13 cellular contexts compared by ENCODE assay signal in the genomic region with DNA sequence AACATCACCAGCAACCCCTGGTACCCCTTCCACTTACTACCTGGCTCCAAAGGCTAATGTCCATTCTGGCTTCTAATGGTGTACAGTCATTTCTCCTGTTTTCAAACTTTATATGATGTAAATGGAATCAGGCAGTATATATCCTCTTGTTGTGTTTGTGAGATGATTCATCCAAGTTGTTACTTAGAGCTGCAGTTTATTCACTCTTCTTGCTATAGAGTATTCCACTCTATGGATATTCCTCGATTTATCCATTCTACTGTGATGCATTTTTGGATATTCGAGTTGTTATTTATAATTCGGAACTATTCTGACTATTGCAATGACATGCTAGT. TPM values are rescaled to one million over a fixed set of nuclear protein-coding genes. Genes with fewer than 3 reads are reported as not detected.
DNase-seq lines count a peak whose midpoint lies in the region; ATAC-seq, FAIRE-seq and TF ChIP-seq lines count a peak whose summit lies in the region.
"Had no signal": no experiment of that assay in that cellular context is flagged by ENCODE, and none has a peak within 500 bp of the region (broad histone marks: within the 10 kb centered on the region; RNA-seq: fewer than 3 reads in every experiment).

No MANE protein-coding gene starts in this region.

- CTCF ChIA-PET in activated CD4-positive, alpha-beta T cell treated with anti-CD3 and anti-CD28 coated beads, Interleukin-2, amount 10 ng/mL, durations not matched to agents 7 days and 5 days (lab: Charles Lee) = interaction anchor here (0.6 to 7.8 kb wide), 15 partner anchors 7 to 150 kb away, joined by 3 to 64 read pairs (median 7); no protein-coding TSS in a partner anchor

- TF ChIP-seq CTCF in epithelial cell of esophagus (IDR thresholded peaks at IDR 0.05; ENCODE audit: insufficient read depth, low read depth, low read length, missing control alignments) (no peak), D721Med (IDR thresholded peaks at IDR 0.05; ENCODE audit: insufficient read depth, missing control alignments) (no peak)

- no peak for FAIRE-seq in D721Med (lab: Jason Lieb, UNC)
- FAIRE-seq: urothelium cell line had no signal

- no peaks in the 10 kb centered on the region for H3K9me3 Mint-ChIP-seq in activated CD4-positive, alpha-beta T cell treated with anti-CD3 and anti-CD28 coated beads, Interleukin-2, amount 10 ng/mL, durations not matched to agents 7 days and 5 days
- no peaks in the 10 kb centered on the region for H3K9me3 Mint-ChIP-seq in stimulated activated effector memory CD8-positive, alpha-beta T cell treated with anti-CD3 and anti-CD28 coated beads, Interleukin-12 subunit alpha, Interleukin-12 subunit beta, amount 100 ng/mL, for 72 hours
- H3K9me3 Mint-ChIP-seq: dendritic cell treated with granulocyte-macrophage colony-stimulating factor and Interleukin-4, amounts not matched to agents 40 ng/mL and 50 ng/mL, for 4 days; nephron progenitor cell had no signal

- peaks cover 56% of the 10 kb centered on the region for H3K4me1 ChIP-seq in SJSA1 (replicated peaks)

- peak; percentile 52 for ATAC-seq in stimulated activated effector memory CD8-positive, alpha-beta T cell treated with anti-CD3 and anti-CD28 coated beads, Interleukin-12 subunit alpha, Interleukin-12 subunit beta, amount 100 ng/mL, for 72 hours
- no peak for ATAC-seq in HG03442 (IDR thresholded peaks at IDR 0.05; ENCODE audit: unreplicated experiment)

- peak overlapping the region; percentile 95 for H3K27ac ChIP-seq in SJSA1

- peak overlapping the region; percentile 99 for H3K27ac Mint-ChIP-seq in activated CD4-positive, alpha-beta T cell treated with anti-CD3 and anti-CD28 coated beads, Interleukin-2, amount 10 ng/mL, durations not matched to agents 7 days and 5 days
- H3K27ac Mint-ChIP-seq in stimulated activated effector memory CD8-positive, alpha-beta T cell treated with anti-CD3 and anti-CD28 coated beads, Interleukin-12 subunit alpha, Interleukin-12 subunit beta, amount 100 ng/mL, for 72 hours = peak overlapping the region; percentile 96
- H3K27ac Mint-ChIP-seq: nephron progenitor cell had no signal

- H3K4me3 ChIP-seq in SJSA1 (no peak overlapping the region), epithelial cell of esophagus (ENCODE audit: low read length) (no peak overlapping the region)

- POLR2A ChIA-PET in activated CD4-positive, alpha-beta T cell treated with anti-CD3 and anti-CD28 coated beads, Interleukin-2, amount 10 ng/mL, durations not matched to agents 7 days and 5 days (lab: Charles Lee) = interaction anchor here (0.6 to 2.4 kb wide), 5 partner anchors 11 to 32 kb away, joined by 3 to 8 read pairs (median 5); no protein-coding TSS in a partner anchor

- H3K4me1 Mint-ChIP-seq in activated CD4-positive, alpha-beta T cell treated with anti-CD3 and anti-CD28 coated beads, Interleukin-2, amount 10 ng/mL, durations not matched to agents 7 days and 5 days = peaks cover 98% of the 10 kb centered on the region
- peaks cover 96% of the 10 kb centered on the region for H3K4me1 Mint-ChIP-seq in stimulated activated effector memory CD8-positive, alpha-beta T cell treated with anti-CD3 and anti-CD28 coated beads, Interleukin-12 subunit alpha, Interleukin-12 subunit beta, amount 100 ng/mL, for 72 hours

- peak; percentile 3 for DNase-seq in activated CD4-positive, alpha-beta T cell treated with anti-CD3 and anti-CD28 coated beads, Interleukin-2, amount 10 ng/mL, durations not matched to agents 7 days and 5 days
- no peak for DNase-seq in activated CD4-positive, alpha-beta T cell treated with anti-CD3 and anti-CD28 coated beads for 4 hours
- DNase-seq in SJSA1 (ENCODE audit: low read depth in 1 of 2, low spot score in 2 of 2) (no peak), epithelial cell of esophagus (ENCODE audit: low read depth) (peak; percentile 46), D721Med (ENCODE audit: insufficient read length, low spot score) (no peak), NCI-H2227 (lab: John Stamatoyannopoulos, UW; ENCODE audit: unreplicated experiment) (no peak)
- DNase-seq in stimulated activated effector memory CD8-positive, alpha-beta T cell treated with anti-CD3 and anti-CD28 coated beads, Interleukin-12 subunit alpha, Interleukin-12 subunit beta, amount 100 ng/mL, for 72 hours (ENCODE audit: low spot score in 2 of 2) = no peak
- DNase-seq: activated CD4-positive, alpha-beta T cell treated with anti-CD3 and anti-CD28 coated beads, Interleukin-2, amount 50 U/mL, for 48 hours; NCI-H1417; nephron progenitor cell had no signal

- no peaks in the 10 kb centered on the region for H3K27me3 Mint-ChIP-seq in activated CD4-positive, alpha-beta T cell treated with anti-CD3 and anti-CD28 coated beads, Interleukin-2, amount 10 ng/mL, durations not matched to agents 7 days and 5 days

- peak overlapping the region; percentile 9 for H3K4me3 Mint-ChIP-seq in activated CD4-positive, alpha-beta T cell treated with anti-CD3 and anti-CD28 coated beads, Interleukin-2, amount 10 ng/mL, durations not matched to agents 7 days and 5 days
- H3K4me3 Mint-ChIP-seq in stimulated activated effector memory CD8-positive, alpha-beta T cell treated with anti-CD3 and anti-CD28 coated beads, Interleukin-12 subunit alpha, Interleukin-12 subunit beta, amount 100 ng/mL, for 72 hours = peak overlapping the region; percentile 69
- H3K4me3 Mint-ChIP-seq: dendritic cell treated with granulocyte-macrophage colony-stimulating factor and Interleukin-4, amounts not matched to agents 40 ng/mL and 50 ng/mL, for 4 days; nephron progenitor cell had no signal

- H3K36me3 ChIP-seq in SJSA1 = no peaks in the 10 kb centered on the region

- peaks cover 77% of the 10 kb centered on the region for H3K36me3 Mint-ChIP-seq in activated CD4-positive, alpha-beta T cell treated with anti-CD3 and anti-CD28 coated beads, Interleukin-2, amount 10 ng/mL, durations not matched to agents 7 days and 5 days (ENCODE audit: low read depth)
- peaks cover 36% of the 10 kb centered on the region for H3K36me3 Mint-ChIP-seq in stimulated activated effector memory CD8-positive, alpha-beta T cell treated with anti-CD3 and anti-CD28 coated beads, Interleukin-12 subunit alpha, Interleukin-12 subunit beta, amount 100 ng/mL, for 72 hours

- H3K27me3 ChIP-seq in SJSA1 (replicated peaks) = no peaks in the 10 kb centered on the region

- H3K9me3 ChIP-seq in SJSA1 (replicated peaks) = no peaks in the 10 kb centered on the region

RNA-seq across cellular contexts. Expression of a gene that starts 32.4 kb away (rescaled TPM):
- total RNA-seq in activated CD4-positive, alpha-beta T cell treated with anti-CD3 and anti-CD28 coated beads, Interleukin-2, amount 10 ng/mL, durations not matched to agents 7 days and 5 days = 100 to 1,000 TPM; 289 to 302 TPM
- 16.0 and 18.4 TPM in 2 replicates for total RNA-seq in SJSA1 (2014; rRNA removed; shearing (Covaris generic))

Comparison
In these comparisons a context has a peak if more than half of its experiments do, and no peak if none do; other contexts are left out.
1. DNase-seq: peak in activated CD4-positive, alpha-beta T cell treated with anti-CD3 and anti-CD28 coated beads, Interleukin-2, amount 10 ng/mL, durations not matched to agents 7 days and 5 days (single experiment) and epithelial cell of esophagus (single experiment); none in activated CD4-positive, alpha-beta T cell treated with anti-CD3 and anti-CD28 coated beads for 4 hours (0 of 2), SJSA1 (0 of 2), stimulated activated effector memory CD8-positive, alpha-beta T cell treated with anti-CD3 and anti-CD28 coated beads, Interleukin-12 subunit alpha, Interleukin-12 subunit beta, amount 100 ng/mL, for 72 hours (0 of 2), D721Med (single experiment) and NCI-H2227 (single experiment).
2. RNA of a gene that starts 32.4 kb away (total RNA-seq): 289 to 302 TPM in activated CD4-positive, alpha-beta T cell treated with anti-CD3 and anti-CD28 coated beads, Interleukin-2, amount 10 ng/mL, durations not matched to agents 7 days and 5 days; 16.0 to 18.4 TPM in SJSA1; every median in the first group is over 10 times any median in the second.